In the genomic region with DNA sequence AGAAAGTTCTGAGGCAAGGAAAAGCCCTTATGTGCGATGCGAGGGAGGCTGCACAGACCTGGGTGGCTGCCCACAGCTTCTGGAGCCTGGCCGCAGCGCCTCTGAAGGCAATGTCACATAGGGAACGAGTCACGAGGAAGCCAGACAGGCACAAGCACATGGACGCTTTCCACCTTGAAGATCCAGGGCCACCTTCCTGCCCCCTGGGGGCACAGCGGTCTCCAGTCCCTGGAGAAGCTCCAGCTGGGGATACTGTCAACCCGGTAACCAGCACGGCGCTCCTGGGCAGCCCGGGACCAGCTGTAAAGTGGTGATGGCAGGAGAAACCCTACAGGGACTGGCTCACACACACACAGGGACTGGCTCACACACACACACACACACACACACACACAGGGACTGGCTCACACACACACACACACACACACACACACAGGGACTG, we compare ENCODE assay signal across 10 cellular contexts.
DNase-seq lines count a peak whose midpoint lies in the region; ATAC-seq and TF ChIP-seq lines count a peak whose summit lies in the region.
"Had no signal": no experiment of that assay in that cellular context is flagged by ENCODE, and none has a peak within 500 bp of the region (broad histone marks: within the 10 kb centered on the region; RNA-seq: fewer than 3 reads in every experiment).

No MANE protein-coding gene starts in this region.

- H3K4me1 ChIP-seq in heart left ventricle, result no peaks in the 10 kb centered on the region
- H3K4me1 ChIP-seq in muscle layer of duodenum (ENCODE audit: control insufficient read depth in 1 of 2, insufficient read depth in 2 of 2, low read length in 2 of 2), result no peaks in the 10 kb centered on the region
- H3K4me1 ChIP-seq in vagina, result peaks cover 5% of the 10 kb centered on the region

- DNase-seq in heart left ventricle (peak in 2 of 5 donors; percentile 19 to 32), Right ventricle myocardium superior (no peak), dorsolateral prefrontal cortex (peak in 9 of 10 donors; percentile 39 to 71 (median 56)), vagina (ENCODE audit: extremely low spot score in 2 of 2) (no peak), NCI-H524 treated with DMSO at 0.1 percent for 48 hours (lab: John Stamatoyannopoulos, UW) (no peak), HCEC 1CT (no peak)
- DNase-seq: activated CD8-positive, alpha-beta T cell treated with anti-CD3 and anti-CD28 coated beads, Interleukin-2, amount 10 ng/mL, durations not matched to agents 7 days and 5 days; AML-193 had no signal

- H3K36me3 ChIP-seq in heart left ventricle, result no peaks in the 10 kb centered on the region
- no peaks in the 10 kb centered on the region for H3K36me3 ChIP-seq in muscle layer of duodenum (ENCODE audit: control insufficient read depth in 1 of 2, insufficient read depth in 2 of 2, low read length in 2 of 2)
- no peaks in the 10 kb centered on the region for H3K36me3 ChIP-seq in vagina

- no peak for TF ChIP-seq POLR2A in heart left ventricle (IDR thresholded peaks at IDR 0.05)
- no peak for TF ChIP-seq POLR2A in vagina (IDR thresholded peaks at IDR 0.05)

- ATAC-seq in heart left ventricle (no peak), Right ventricle myocardium superior (ENCODE audit: poor library complexity) (no peak), HG02678 (IDR thresholded peaks at IDR 0.05; ENCODE audit: unreplicated experiment) (no peak)
- ATAC-seq: activated CD8-positive, alpha-beta T cell treated with anti-CD3 and anti-CD28 coated beads, Interleukin-2, amount 10 ng/mL, durations not matched to agents 7 days and 5 days had no signal

- TF ChIP-seq CTCF in heart left ventricle (IDR thresholded peaks at IDR 0.05) (no peak), dorsolateral prefrontal cortex (IDR thresholded peaks at IDR 0.05 in 54 of 56, conservative IDR thresholded peaks at IDR 0.05 in 2 of 56; ENCODE audit: low read depth in 1 of 56, partially characterized antibody in 56 of 56) (no peak), vagina (IDR thresholded peaks at IDR 0.05) (no peak)

- H3K4me3 ChIP-seq in heart left ventricle (peak overlapping the region in 8 of 12 donors; percentile 14 to 46 (median 29)), dorsolateral prefrontal cortex (peak overlapping the region in 53 of 59 donors; percentile 10 to 68 (median 43)), muscle layer of duodenum (ENCODE audit: low read depth in 1 of 2, low read length in 2 of 2) (peak overlapping the region; percentile 33 to 65), vagina (peak overlapping the region; percentile 34 to 38)

- WGBS in heart left ventricle, 4 donors, result 26 to 36% (median 28%) methylated on average over 8 to 12 of the region's 12 CpGs

- peaks cover 0 to 27% (median 0%) of the 10 kb centered on the region in 9 donors for H3K27me3 ChIP-seq in heart left ventricle
- H3K27me3 ChIP-seq in dorsolateral prefrontal cortex, result no peaks in the 10 kb centered on the region
- H3K27me3 ChIP-seq in muscle layer of duodenum (ENCODE audit: low read depth, low read length), result no peaks in the 10 kb centered on the region
- no peaks in the 10 kb centered on the region for H3K27me3 ChIP-seq in vagina

- intact Hi-C loops in heart left ventricle (cut with DNase I), result loop anchor here in 1 of 10 donors (10.0 kb wide), 1 partner anchor 99 kb away; no protein-coding TSS in a partner anchor
- intact Hi-C loops in Right ventricle myocardium superior (cut with DNase I), result no loop called here
- intact Hi-C loops in dorsolateral prefrontal cortex (cut with DNase I), result no loop called here
- intact Hi-C loops in vagina (cut with DNase I), result no loop called here

- no peak overlapping the region for H3K27ac ChIP-seq in heart left ventricle
- H3K27ac ChIP-seq in dorsolateral prefrontal cortex, result peak overlapping the region in 23 of 59 donors; percentile 5 to 77 (median 50)
- no peak overlapping the region for H3K27ac ChIP-seq in muscle layer of duodenum (ENCODE audit: low read length)
- H3K27ac ChIP-seq in vagina, result no peak overlapping the region

- peaks cover 0 to 6% (median 0%) of the 10 kb centered on the region in 12 donors for H3K9me3 ChIP-seq in heart left ventricle
- H3K9me3 ChIP-seq in muscle layer of duodenum (ENCODE audit: control insufficient read depth in 1 of 2, low read length in 2 of 2), result peaks cover 0 to 4% of the 10 kb centered on the region in 2 donors
- H3K9me3 ChIP-seq in vagina, result no peaks in the 10 kb centered on the region

Comparison
In these comparisons a context has a peak if more than half of its experiments do, and no peak if none do; other contexts are left out.
1. DNase-seq: peak in dorsolateral prefrontal cortex (9 of 10); none in Right ventricle myocardium superior (single experiment), vagina (0 of 2), NCI-H524 treated with DMSO at 0.1 percent for 48 hours (single experiment) and HCEC 1CT (single experiment).
2. Peak in every context shown above with its lines, with median percentiles within 50 percentile points of each other: H3K4me3 ChIP-seq.